Comparison of ENCODE assay signal across 8 cellular contexts in the genomic region with DNA sequence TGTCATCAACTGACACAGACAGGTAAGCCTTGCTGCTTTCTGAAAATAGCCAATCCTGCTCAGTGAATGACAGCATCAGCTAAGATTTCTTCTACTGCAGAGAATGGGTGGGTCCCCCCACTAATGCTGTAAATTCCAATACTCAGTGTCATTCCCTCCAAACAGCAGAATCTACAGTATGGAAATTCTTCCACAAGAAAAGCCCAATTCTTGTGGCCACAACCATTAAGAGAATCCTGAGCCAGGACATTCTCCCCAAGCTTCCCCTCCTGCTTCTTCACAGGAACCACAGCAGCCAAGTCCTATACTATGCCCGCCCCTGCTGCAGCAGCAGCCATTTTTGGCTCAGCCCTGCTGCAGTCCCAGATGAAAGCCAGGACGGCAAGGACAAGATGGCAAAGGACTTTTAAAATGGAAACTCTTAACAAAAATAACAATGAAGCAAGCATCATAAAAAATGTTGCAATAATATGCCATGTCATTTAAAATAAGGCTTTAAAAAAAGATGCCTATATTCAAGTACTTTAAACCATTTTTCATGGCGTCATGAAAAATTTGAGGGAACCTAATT. TPM values are rescaled to one million over a fixed set of nuclear protein-coding genes. Genes with fewer than 3 reads are reported as not detected.
DNase-seq lines count a peak whose midpoint lies in the region; ATAC-seq and TF ChIP-seq lines count a peak whose summit lies in the region.

No MANE protein-coding gene starts in this region.

- H3K9me3 ChIP-seq in A673 (ENCODE audit: low read depth, low read length, poor library complexity, severe bottlenecking), result no peaks in the 10 kb centered on the region
- no peaks in the 10 kb centered on the region for H3K9me3 ChIP-seq in Loucy (ENCODE audit: insufficient read depth, low read depth, low read length)
- H3K9me3 ChIP-seq in endodermal cell (ENCODE audit: control insufficient read depth, low read length), result no peaks in the 10 kb centered on the region
- no peaks in the 10 kb centered on the region for H3K9me3 ChIP-seq in mucosa of descending colon

- H3K4me3 Mint-ChIP-seq in endodermal cell, result no peak overlapping the region

- no peak for TF ChIP-seq CTCF in A673 (conservative IDR thresholded peaks at IDR 0.05; ENCODE audit: low read depth, low read length)
- TF ChIP-seq CTCF in Loucy (conservative IDR thresholded peaks at IDR 0.05; ENCODE audit: low read length), result no peak
- no peak for TF ChIP-seq CTCF in endodermal cell (conservative IDR thresholded peaks at IDR 0.05)
- TF ChIP-seq CTCF in mucosa of descending colon (IDR thresholded peaks at IDR 0.05), result no peak

- no peak overlapping the region for H3K9ac ChIP-seq in Loucy (ENCODE audit: low read depth, low read length, poor library complexity, severe bottlenecking)
- no peak overlapping the region for H3K9ac ChIP-seq in endodermal cell (ENCODE audit: extremely low read depth, low read length, poor library complexity, severe bottlenecking)

- DNase-seq in A673 (ENCODE audit: low spot score) (peak; percentile 38), endodermal cell (peak; percentile 53), mucosa of descending colon (no peak), NCI-H1105 treated with DMSO at 0.1 percent for 48 hours (lab: John Stamatoyannopoulos, UW) (no peak), activated gamma-delta T cell treated with Interleukin-2 at 50 U/mL for 16 hours (no peak)

- POLR2A ChIA-PET in A673 (lab: Charles Lee; ENCODE audit: low non-redundant PET), result no interaction called here

- peaks cover 42% of the 10 kb centered on the region for H3K36me3 Mint-ChIP-seq in endodermal cell (ENCODE audit: low read depth)

- H3K9me3 Mint-ChIP-seq in endodermal cell, result no peaks in the 10 kb centered on the region

- no peaks in the 10 kb centered on the region for H3K27me3 Mint-ChIP-seq in endodermal cell (ENCODE audit: insufficient read depth)

- H3K36me3 ChIP-seq in A673 (ENCODE audit: insufficient read depth, low read length, poor library complexity, severe bottlenecking) (peaks cover 4% of the 10 kb centered on the region), Loucy (ENCODE audit: insufficient read depth, low read length) (no peaks in the 10 kb centered on the region; the same call in 1 of the 2 replicates), endodermal cell (ENCODE audit: control insufficient read depth, insufficient read depth, low read length) (peaks cover 44% of the 10 kb centered on the region), mucosa of descending colon (ENCODE audit: low read depth) (no peaks in the 10 kb centered on the region)

- no TSS peak for BruUV-seq in A673 (replicated peaks; lab: Mats Ljungman, UMichigan)

- CTCF ChIA-PET in A673 (lab: Charles Lee), result no interaction called here

- H3K27ac Mint-ChIP-seq in endodermal cell, result peak overlapping the region; percentile 62

- peak; percentile 68 for ATAC-seq in mucosa of descending colon
- no peak for ATAC-seq in GM18502 (IDR thresholded peaks at IDR 0.05; ENCODE audit: poor library complexity, unreplicated experiment)
- ATAC-seq in HG02870 (IDR thresholded peaks at IDR 0.05; ENCODE audit: unreplicated experiment), result no peak

- H3K4me2 ChIP-seq in Loucy (ENCODE audit: low read depth, low read length, poor library complexity, severe bottlenecking), result peak overlapping the region; percentile 43

- peaks cover 24% of the 10 kb centered on the region for H3K4me1 ChIP-seq in A673 (ENCODE audit: insufficient read depth, low read length, poor library complexity, severe bottlenecking)
- peaks cover 24% of the 10 kb centered on the region for H3K4me1 ChIP-seq in Loucy (ENCODE audit: insufficient read depth, low read length, poor library complexity, severe bottlenecking)
- H3K4me1 ChIP-seq in endodermal cell (ENCODE audit: control insufficient read depth, insufficient read depth, low read length), result no peaks in the 10 kb centered on the region
- peaks cover 16% of the 10 kb centered on the region for H3K4me1 ChIP-seq in mucosa of descending colon (ENCODE audit: low read depth)

- H3K4me1 Mint-ChIP-seq in endodermal cell, result no peaks in the 10 kb centered on the region

- no peak overlapping the region for H3K4me3 ChIP-seq in A673 (ENCODE audit: low read depth, low read length, poor library complexity, severe bottlenecking)
- no peak overlapping the region for H3K4me3 ChIP-seq in Loucy (ENCODE audit: low read length, poor library complexity, severe bottlenecking)
- no peak overlapping the region for H3K4me3 ChIP-seq in endodermal cell (ENCODE audit: low read length)
- H3K4me3 ChIP-seq in mucosa of descending colon, result no peak overlapping the region

- intact Hi-C loops in A673 (cut with micrococcal nuclease; ENCODE audit: unreplicated experiment), result no loop called here
- intact Hi-C loops in mucosa of descending colon (cut with DNase I, micrococcal nuclease), result no loop called here

- no peaks in the 10 kb centered on the region for H3K27me3 ChIP-seq in A673 (replicated peaks; ENCODE audit: insufficient read depth, low read depth, low read length, poor library complexity)
- H3K27me3 ChIP-seq in Loucy (ENCODE audit: insufficient read depth, low read length, poor library complexity, severe bottlenecking), result no peaks in the 10 kb centered on the region
- H3K27me3 ChIP-seq in endodermal cell (ENCODE audit: control insufficient read depth, insufficient read depth, low read length, poor library complexity, severe bottlenecking), result no peaks in the 10 kb centered on the region

- 93 to 100% methylated on average over 1 to 3 of the region's 3 CpGs for WGBS in endodermal cell (ENCODE audit: insufficient coverage in 1 of 2, insufficient read length in 1 of 2), 2 experiments

- H3K9me2 ChIP-seq in Loucy (replicated peaks; ENCODE audit: low read depth, low read length), result no peaks in the 10 kb centered on the region

- H3F3A ChIP-seq in Loucy (ENCODE audit: low read depth), result 0 out of 2 replicates have a peak, but pooled peaks cover 6% of the 10 kb centered on the region

- H3K27ac ChIP-seq in A673 (ENCODE audit: low read depth, low read length, poor library complexity, severe bottlenecking), result no peak overlapping the region
- peak overlapping the region; percentile 55 for H3K27ac ChIP-seq in endodermal cell (ENCODE audit: low read depth, low read length)

- peaks cover 26% of the 10 kb centered on the region for H3K79me2 ChIP-seq in Loucy (ENCODE audit: insufficient read depth, low read length)

- H2AFZ ChIP-seq in Loucy (ENCODE audit: low read length), result no peak overlapping the region

- peaks cover 4% of the 10 kb centered on the region for H4K20me1 ChIP-seq in Loucy (ENCODE audit: insufficient read depth, low read length, poor library complexity, severe bottlenecking)

RNA-seq across cellular contexts. Expression of gene EIF4G3, which starts 26.8 kb away (rescaled TPM):
- total RNA-seq in A673 (2021) (84.7 and 86.8 TPM in 2 replicates), endodermal cell (100 to 1,000 TPM; 101 to 103 TPM), mucosa of descending colon (100 to 1,000 TPM in 1 of 3 donors, 10 to 100 TPM in 2; 59.5 to 106 (median 90.8) TPM)
- polyA plus RNA-seq in endodermal cell (2013, experiment 1 of 2), result 83.5 TPM
- 80.6 TPM for polyA plus RNA-seq in endodermal cell (2013, experiment 2 of 2)

Comparison
In these comparisons a context has a peak if more than half of its experiments do, and no peak if none do; other contexts are left out.
1. DNase-seq: peak in A673 (single experiment) and endodermal cell (single experiment); none in mucosa of descending colon (0 of 3), NCI-H1105 treated with DMSO at 0.1 percent for 48 hours (single experiment) and activated gamma-delta T cell treated with Interleukin-2 at 50 U/mL for 16 hours (single experiment).